ENCODE assay signal across 1 cellular context in genomic region chr20:56829788-56830385, GRCh38.
TF ChIP-seq lines count a peak whose summit lies in the region.

No MANE protein-coding gene starts in this region.

TF ChIP-seq in H1, 55 proteins besides CTCF, POLR2A, EP300 and RAD21:
- TF ChIP-seq NANOG (IDR thresholded peaks at IDR 0.05; ENCODE audit: insufficient read depth, low read depth, low read length, poor library complexity, severe bottlenecking) (no peak), ATF2 (IDR thresholded peaks at IDR 0.05; ENCODE audit: low read length) (no peak), HDAC6 (IDR thresholded peaks at IDR 0.05; ENCODE audit: low read depth, low read length) (no peak), HDAC2 (IDR thresholded peaks at IDR 0.05; ENCODE audit: borderline replicate concordance in 1 of 2, low read depth in 2 of 2, low read length in 2 of 2) (no peak), TCF12 (IDR thresholded peaks at IDR 0.05; ENCODE audit: low read depth, low read length) (no peak), KDM1A (IDR thresholded peaks at IDR 0.05; ENCODE audit: borderline replicate concordance, low read length) (peak; percentile 17; the same call in 1 of the 2 replicates)
